In the genomic region with DNA sequence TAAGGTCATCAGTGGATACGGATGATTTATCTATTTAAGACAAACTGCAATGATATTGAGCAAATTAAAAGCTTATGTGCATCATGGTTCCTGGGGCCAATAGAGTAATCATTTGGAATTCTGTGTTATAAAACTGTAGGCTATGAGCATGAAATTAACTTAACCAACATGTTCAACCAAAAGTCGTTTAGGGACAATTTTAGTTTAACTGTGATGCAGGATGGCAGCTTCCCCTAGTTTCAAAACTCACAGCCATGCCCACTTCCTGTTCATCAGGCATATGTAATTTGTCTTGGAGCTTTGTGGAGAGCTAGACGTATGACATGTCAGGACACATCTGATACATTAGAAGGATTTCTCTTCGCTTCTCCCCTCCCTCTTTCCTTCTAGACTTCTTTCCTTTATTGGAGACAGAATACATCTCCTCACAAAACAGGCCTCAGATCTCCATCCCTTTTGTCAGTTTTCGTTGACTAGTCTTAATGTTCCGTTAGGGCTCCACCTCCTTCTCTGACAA, we compare ENCODE assay signal across 19 cellular contexts.
"Had no signal": no experiment of that assay in that cellular context is flagged by ENCODE, and none has a peak within 500 bp of the region (broad histone marks: within the 10 kb centered on the region; RNA-seq: fewer than 3 reads in every experiment).

No MANE protein-coding gene starts in this region.

- H3K27ac Mint-ChIP-seq: activated CD4-positive, alpha-beta memory T cell treated with anti-CD3 and anti-CD28 coated beads for 36 hours; activated naive CD8-positive, alpha-beta T cell treated with anti-CD3 and anti-CD28 coated beads, Interleukin-2, amount 10 ng/mL, durations not matched to agents 7 days and 5 days; activated T-cell treated with anti-CD3 and anti-CD28 coated beads, Interleukin-2, amount 50 U/mL, for 72 hours; T-helper 2 cell treated with Interferon-gamma antibody and Interleukin-4, amounts not matched to agents 5 μg/mL and 100 μg/mL, for 36 hours had no signal

- H3K36me3 Mint-ChIP-seq: activated CD4-positive, alpha-beta memory T cell treated with anti-CD3 and anti-CD28 coated beads for 36 hours; activated naive CD8-positive, alpha-beta T cell treated with anti-CD3 and anti-CD28 coated beads, Interleukin-2, amount 10 ng/mL, durations not matched to agents 7 days and 5 days had no signal

- H3K9me3 Mint-ChIP-seq: activated CD4-positive, alpha-beta memory T cell treated with anti-CD3 and anti-CD28 coated beads for 36 hours; activated naive CD8-positive, alpha-beta T cell treated with anti-CD3 and anti-CD28 coated beads, Interleukin-2, amount 10 ng/mL, durations not matched to agents 7 days and 5 days; T-helper 2 cell treated with Interferon-gamma antibody and Interleukin-4, amounts not matched to agents 5 μg/mL and 100 μg/mL, for 36 hours had no signal

- H3K9me3 ChIP-seq: ascending aorta, esophagus squamous epithelium, gastrocnemius medialis, heart right ventricle, sigmoid colon, suprapubic skin, upper lobe of left lung had no signal

- H3K36me3 ChIP-seq: ascending aorta, cardiac muscle cell, esophagus squamous epithelium, gastrocnemius medialis, heart right ventricle, sigmoid colon, suprapubic skin, upper lobe of left lung had no signal

- H3K4me3 Mint-ChIP-seq: activated CD4-positive, alpha-beta memory T cell treated with anti-CD3 and anti-CD28 coated beads for 36 hours; activated naive CD8-positive, alpha-beta T cell treated with anti-CD3 and anti-CD28 coated beads, Interleukin-2, amount 10 ng/mL, durations not matched to agents 7 days and 5 days; activated T-cell treated with anti-CD3 and anti-CD28 coated beads, Interleukin-2, amount 50 U/mL, for 72 hours; T-helper 2 cell treated with Interferon-gamma antibody and Interleukin-4, amounts not matched to agents 5 μg/mL and 100 μg/mL, for 36 hours had no signal

- FAIRE-seq: kidney had no signal

- H3K4me1 ChIP-seq: ascending aorta, gastrocnemius medialis, heart right ventricle, sigmoid colon, suprapubic skin, upper lobe of left lung had no signal

- H3K27ac ChIP-seq: ascending aorta, cardiac muscle cell, esophagus squamous epithelium, gastrocnemius medialis, heart right ventricle, sigmoid colon, suprapubic skin, upper lobe of left lung had no signal

- DNase-seq: activated CD4-positive, alpha-beta memory T cell treated with anti-CD3 and anti-CD28 coated beads for 36 hours; activated CD4-positive, CD25-positive, alpha-beta regulatory T cell treated with anti-CD3 and anti-CD28 coated beads, Interleukin-2, amount 50 U/mL, for 72 hours; activated gamma-delta T cell treated with Interleukin-2 at 50 U/mL for 16 hours; activated naive CD8-positive, alpha-beta T cell treated with anti-CD3 and anti-CD28 coated beads, Interleukin-2, amount 10 ng/mL, durations not matched to agents 7 days and 5 days; activated T-cell treated with anti-CD3 and anti-CD28 coated beads, Interleukin-2, amount 50 U/mL, for 72 hours; esophagus squamous epithelium; gastrocnemius medialis; heart right ventricle; kidney; left ventricle myocardium superior; mesendoderm; sigmoid colon; stimulated activated CD4-positive, alpha-beta T cell treated with anti-CD3 and anti-CD28 coated beads, Interleukin-2, amount 100 ng/mL, for 48 hours; stimulated activated naive CD8-positive, alpha-beta T cell treated with anti-CD3 and anti-CD28 coated beads, Interleukin-15, Interleukin-2, amounts not matched to agents 100 U/mL and 50 U/mL, for 24 hours; upper lobe of left lung had no signal

- H3K27me3 ChIP-seq: ascending aorta, cardiac muscle cell, gastrocnemius medialis, suprapubic skin, upper lobe of left lung had no signal

- H3K4me3 ChIP-seq: ascending aorta, cardiac muscle cell, esophagus squamous epithelium, gastrocnemius medialis, heart right ventricle, sigmoid colon, suprapubic skin, upper lobe of left lung had no signal
